15 cellular contexts compared by ENCODE assay signal in the genomic region with DNA sequence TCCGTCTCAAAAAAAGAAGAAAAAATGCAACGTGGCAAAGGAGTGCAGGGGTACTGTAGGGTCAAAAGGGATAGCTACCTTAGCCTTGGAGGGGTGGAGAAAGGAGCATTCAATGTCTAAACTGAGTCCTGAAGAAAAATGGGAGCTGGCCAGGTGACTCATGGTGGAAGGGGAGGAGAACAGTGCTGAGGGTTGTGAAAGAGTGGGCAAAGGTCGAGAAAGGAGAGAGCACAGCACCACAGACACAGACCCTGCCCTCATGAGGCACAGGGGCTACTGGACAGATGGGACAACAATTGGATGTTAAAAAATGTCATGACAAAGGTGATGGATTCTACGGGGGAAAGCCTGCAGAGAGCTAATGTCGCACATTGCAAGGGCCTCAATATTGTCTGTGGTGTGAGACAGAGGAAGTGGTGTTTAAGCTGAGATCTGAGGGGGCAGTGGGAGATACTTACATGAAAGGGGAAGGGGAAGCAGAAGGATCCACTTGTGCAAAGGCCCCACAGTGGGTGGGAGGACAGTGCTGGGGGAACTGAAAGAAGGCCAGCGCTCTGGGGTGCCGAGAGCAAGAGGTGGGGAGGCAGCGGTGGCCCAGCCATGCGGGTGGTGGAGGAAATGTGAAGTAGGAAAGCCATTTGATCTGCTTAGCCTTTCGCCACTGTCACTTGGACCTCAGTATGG. TPM values are rescaled to one million over a fixed set of nuclear protein-coding genes. Genes with fewer than 3 reads are reported as not detected.
A peak's percentile ranks its signal among the peaks of the same experiment; 100 is the strongest.
DNase-seq lines count a peak whose midpoint lies in the region; ATAC-seq and TF ChIP-seq lines count a peak whose summit lies in the region.
"Had no signal": no experiment of that assay in that cellular context is flagged by ENCODE, and none has a peak within 500 bp of the region (broad histone marks: within the 10 kb centered on the region; RNA-seq: fewer than 3 reads in every experiment).

No MANE protein-coding gene starts in this region.

- in situ Hi-C loops in HAP-1 (cut with MboI; ENCODE audit: low sequenced_read_pairs): no loop called here

- H2AFZ ChIP-seq in KMS-11 (ENCODE audit: low read depth): no peak overlapping the region

- H3K27ac ChIP-seq in KMS-11 (peak overlapping the region; percentile 66; the same call in 1 of the 2 replicates), heart left ventricle (peak overlapping the region in 1 of 12 donors; percentile 66), sigmoid colon (no peak overlapping the region)
- H3K27ac ChIP-seq: prostate gland, SJSA1 had no signal

- TF ChIP-seq POLR2A in heart left ventricle (IDR thresholded peaks at IDR 0.05) (no peak), sigmoid colon (IDR thresholded peaks at IDR 0.05) (no peak)

- H3K27me3 Mint-ChIP-seq in activated T-cell treated with anti-CD3 and anti-CD28 coated beads, Interleukin-2, amount 50 U/mL, for 4 hours (ENCODE audit: low read depth): peaks cover 13% of the 10 kb centered on the region

- H3K36me3 Mint-ChIP-seq in activated T-cell treated with anti-CD3 and anti-CD28 coated beads, Interleukin-2, amount 50 U/mL, for 4 hours (ENCODE audit: insufficient read depth): no peaks in the 10 kb centered on the region

- no peak for TF ChIP-seq EP300 in sigmoid colon (IDR thresholded peaks at IDR 0.05)

- H3K9ac ChIP-seq in KMS-11: no peak overlapping the region

- ATAC-seq in GM18858 (IDR thresholded peaks at IDR 0.05; ENCODE audit: unreplicated experiment) (peak; percentile 48), heart left ventricle (peak in 3 of 4 donors; percentile 26 to 66 (median 62)), HG03039 (IDR thresholded peaks at IDR 0.05; ENCODE audit: unreplicated experiment) (no peak)
- ATAC-seq in activated T-cell treated with anti-CD3 and anti-CD28 coated beads, Interleukin-2, amount 50 U/mL, for 4 hours: no peak
- ATAC-seq: activated CD8-positive, alpha-beta T cell treated with anti-CD3 and anti-CD28 coated beads for 36 hours had no signal

- no peak for TF ChIP-seq CTCF in KMS-11 (conservative IDR thresholded peaks at IDR 0.05; ENCODE audit: low read depth, low read length)
- TF ChIP-seq CTCF in heart left ventricle (IDR thresholded peaks at IDR 0.05): no peak
- TF ChIP-seq CTCF in sigmoid colon (IDR thresholded peaks at IDR 0.05): no peak

- H3K9me3 ChIP-seq in heart left ventricle: no peaks in the 10 kb centered on the region
- no peaks in the 10 kb centered on the region for H3K9me3 ChIP-seq in sigmoid colon
- H3K9me3 ChIP-seq in HAP-1: no peaks in the 10 kb centered on the region
- H3K9me3 ChIP-seq: prostate gland, SJSA1 had no signal

- no peaks in the 10 kb centered on the region for H3K36me3 ChIP-seq in KMS-11 (ENCODE audit: insufficient read depth)
- no peaks in the 10 kb centered on the region for H3K36me3 ChIP-seq in heart left ventricle
- no peaks in the 10 kb centered on the region for H3K36me3 ChIP-seq in sigmoid colon
- H3K36me3 ChIP-seq in HAP-1 (replicated peaks): no peaks in the 10 kb centered on the region
- H3K36me3 ChIP-seq: prostate gland, SJSA1 had no signal

- H3K4me1 ChIP-seq in KMS-11 (ENCODE audit: low read depth, poor library complexity, severe bottlenecking) (peaks cover 43% of the 10 kb centered on the region), heart left ventricle (peaks cover 0 to 13% (median 0%) of the 10 kb centered on the region in 12 donors), sigmoid colon (no peaks in the 10 kb centered on the region), HAP-1 (no peaks in the 10 kb centered on the region)
- H3K4me1 ChIP-seq: prostate gland, SJSA1 had no signal

- H3K4me3 ChIP-seq in KMS-11 (IDR thresholded peaks at IDR 0.05; ENCODE audit: insufficient read depth, low read depth, low read length): no peak overlapping the region
- no peak overlapping the region for H3K4me3 ChIP-seq in heart left ventricle
- no peak overlapping the region for H3K4me3 ChIP-seq in sigmoid colon
- H3K4me3 ChIP-seq in HAP-1: no peak overlapping the region
- H3K4me3 ChIP-seq: prostate gland, SJSA1 had no signal

- H3K27me3 ChIP-seq in KMS-11 (ENCODE audit: insufficient read depth, low read depth): no peaks in the 10 kb centered on the region
- peaks cover 0 to 13% (median 0%) of the 10 kb centered on the region in 9 donors for H3K27me3 ChIP-seq in heart left ventricle
- no peaks in the 10 kb centered on the region for H3K27me3 ChIP-seq in sigmoid colon
- no peaks in the 10 kb centered on the region for H3K27me3 ChIP-seq in HAP-1 (ENCODE audit: low read depth)
- H3K27me3 ChIP-seq: SJSA1 had no signal

- H4K20me1 ChIP-seq in KMS-11 (ENCODE audit: insufficient read depth): no peaks in the 10 kb centered on the region

- H3K4me3 Mint-ChIP-seq in activated T-cell treated with anti-CD3 and anti-CD28 coated beads, Interleukin-2, amount 50 U/mL, for 4 hours: no peak overlapping the region
- H3K4me3 Mint-ChIP-seq: activated CD8-positive, alpha-beta T cell treated with anti-CD3 and anti-CD28 coated beads for 36 hours had no signal

- 86 to 90% (median 87%) methylated on average over 10 of the region's 10 CpGs for WGBS in heart left ventricle, 4 donors
- WGBS in sigmoid colon, 2 donors: 73 to 86% methylated on average over 10 of the region's 10 CpGs

- H3K4me2 ChIP-seq in KMS-11: peak overlapping the region; percentile 79; the same call in 1 of the 2 replicates

- peak; percentile 20 to 73 (median 36) for DNase-seq in heart left ventricle
- DNase-seq in sigmoid colon: peak; percentile 67
- DNase-seq in HAP-1 (ENCODE audit: low spot score in 2 of 2): no peak
- no peak for DNase-seq in activated T-cell treated with anti-CD3 and anti-CD28 coated beads, Interleukin-2, amount 50 U/mL, for 4 hours
- DNase-seq in dermis blood vessel endothelial cell: no peak
- DNase-seq: activated CD8-positive, alpha-beta T cell treated with anti-CD3 and anti-CD28 coated beads for 36 hours; DMS79; NCI-H2171 had no signal

- H3K79me2 ChIP-seq in KMS-11 (ENCODE audit: insufficient read depth, low read depth): no peaks in the 10 kb centered on the region

- intact Hi-C loops in heart left ventricle (cut with DNase I): no loop called here
- intact Hi-C loops in sigmoid colon (cut with DNase I): no loop called here

- H3K9me3 Mint-ChIP-seq in activated T-cell treated with anti-CD3 and anti-CD28 coated beads, Interleukin-2, amount 50 U/mL, for 4 hours: no peaks in the 10 kb centered on the region
- H3K9me3 Mint-ChIP-seq: activated CD8-positive, alpha-beta T cell treated with anti-CD3 and anti-CD28 coated beads for 36 hours had no signal

- H3K4me1 Mint-ChIP-seq in activated T-cell treated with anti-CD3 and anti-CD28 coated beads, Interleukin-2, amount 50 U/mL, for 4 hours (ENCODE audit: low read depth): peaks cover 3% of the 10 kb centered on the region

RNA-seq across cellular contexts. Expression of gene URAD, which starts 42.9 kb away (rescaled TPM):
- total RNA-seq in heart left ventricle (not detected), sigmoid colon (not detected), dermis blood vessel endothelial cell (not detected in 2 replicates)
- polyA plus RNA-seq in heart left ventricle (not detected), sigmoid colon (10 to 100 TPM; 15.4 to 30.6 (median 20.8) TPM)
- not detected for total RNA-seq in activated T-cell treated with anti-CD3 and anti-CD28 coated beads, Interleukin-2, amount 50 U/mL, for 4 hours
- total RNA-seq: activated CD8-positive, alpha-beta T cell treated with anti-CD3 and anti-CD28 coated beads for 36 hours; astrocyte; epithelial cell of proximal tubule; prostate gland; SJSA1 had no signal

Comparison
In these comparisons a context has a peak if more than half of its experiments do, and no peak if none do; other contexts are left out.
1. ATAC-seq: peak in GM18858 (single experiment) and heart left ventricle (3 of 4); none in activated T-cell treated with anti-CD3 and anti-CD28 coated beads, Interleukin-2, amount 50 U/mL, for 4 hours (0 of 2) and HG03039 (single experiment).
2. DNase-seq: peak in heart left ventricle (5 of 5) and sigmoid colon (single experiment); none in HAP-1 (0 of 2), activated T-cell treated with anti-CD3 and anti-CD28 coated beads, Interleukin-2, amount 50 U/mL, for 4 hours (single experiment) and dermis blood vessel endothelial cell (single experiment).